2 cellular contexts compared by ENCODE assay signal in genomic region chr17:44330283-44330682, GRCh38. TPM values are rescaled to one million over a fixed set of nuclear protein-coding genes. Genes with fewer than 3 reads are reported as not detected.
"Had no signal": no experiment of that assay in that cellular context is flagged by ENCODE, and none has a peak within 500 bp of the region (broad histone marks: within the 10 kb centered on the region; RNA-seq: fewer than 3 reads in every experiment).

No MANE protein-coding gene starts in this region.

RNA-seq across cellular contexts. Expression of gene RUNDC3A, which starts 21.9 kb away (rescaled TPM):
- total RNA-seq: H4 had no signal

RNA-seq across cellular contexts. Expression of gene ITGA2B, which starts 59.2 kb away (rescaled TPM):
- total RNA-seq: GM23248 had no signal
- polyA plus RNA-seq: GM23248 had no signal
